27 cellular contexts compared by ENCODE assay signal in the genomic region with DNA sequence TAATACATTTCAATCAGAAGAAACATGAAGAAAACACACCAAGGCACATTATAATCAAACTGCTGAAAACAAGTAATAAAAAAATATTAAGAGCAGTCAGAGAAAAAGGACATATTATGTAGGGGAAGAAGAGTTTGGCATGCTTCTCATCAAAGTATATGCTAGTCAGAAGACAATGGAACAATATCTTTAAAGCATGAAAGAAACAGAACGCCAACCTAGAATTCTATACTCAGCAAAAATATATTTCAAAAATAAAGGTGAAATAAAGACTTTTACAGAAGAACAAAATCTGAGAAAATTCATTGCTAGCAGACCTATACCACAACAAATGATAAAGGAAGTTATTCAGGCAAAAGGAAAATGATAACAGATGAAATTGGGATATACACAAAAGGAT. TPM values are rescaled to one million over a fixed set of nuclear protein-coding genes. Genes with fewer than 3 reads are reported as not detected.
DNase-seq lines count a peak whose midpoint lies in the region; ATAC-seq, FAIRE-seq and TF ChIP-seq lines count a peak whose summit lies in the region.
"Had no signal": no experiment of that assay in that cellular context is flagged by ENCODE, and none has a peak within 500 bp of the region (broad histone marks: within the 10 kb centered on the region; RNA-seq: fewer than 3 reads in every experiment).

No MANE protein-coding gene starts in this region.

- ATAC-seq in HCT116 (no peak), K562 (no peak), upper lobe of left lung (ENCODE audit: low FRiP score in 2 of 2) (no peak)
- ATAC-seq: GM12878 had no signal

- no peak for TF ChIP-seq POLR2A in HCT116 (IDR thresholded peaks at IDR 0.05; ENCODE audit: borderline replicate concordance, extremely low read depth, insufficient read depth, insufficient read length)
- no peak for TF ChIP-seq POLR2A in K562 (conservative IDR thresholded peaks at IDR 0.05)
- TF ChIP-seq POLR2A in upper lobe of left lung (IDR thresholded peaks at IDR 0.05), result no peak

- H4K20me1 ChIP-seq in HCT116 (ENCODE audit: insufficient read depth) (no peaks in the 10 kb centered on the region), K562 (replicated peaks; ENCODE audit: control insufficient read depth, insufficient read depth, low read length) (no peaks in the 10 kb centered on the region)
- H4K20me1 ChIP-seq: BLaER1 had no signal

- POLR2A ChIA-PET in HCT116 (lab: Charles Lee) (no interaction called here), HEK293 (lab: Yijun Ruan, JAX) (no interaction called here), K562 (lab: Yijun Ruan, JAX) (no interaction called here)

- no peaks in the 10 kb centered on the region for H3K79me2 ChIP-seq in HCT116 (ENCODE audit: insufficient read depth, low read length)
- H3K79me2 ChIP-seq in K562 (ENCODE audit: control insufficient read depth, insufficient read depth, low read length), result no peaks in the 10 kb centered on the region

- CTCF ChIA-PET in HCT116 (lab: Charles Lee) (no interaction called here), HEK293 (lab: Yijun Ruan, JAX) (no interaction called here), K562 (lab: Yijun Ruan, JAX; ENCODE audit: low intra/inter-chr PET ratio) (no interaction called here)

- no peaks in the 10 kb centered on the region for H3K9me2 ChIP-seq in HCT116 (ENCODE audit: insufficient read depth)

- H3K4me3 ChIP-seq in HCT116 (replicated peaks in 1 of 2; ENCODE audit: low read depth in 1 of 2, low read length in 2 of 2) (no peak overlapping the region), HEK293 (ENCODE audit: low read depth, low read length) (no peak overlapping the region), K562 (no peak overlapping the region), upper lobe of left lung (no peak overlapping the region)
- H3K4me3 ChIP-seq: BLaER1, GM12878 had no signal

- no peaks in the 10 kb centered on the region for H3K9me1 ChIP-seq in K562 (ENCODE audit: control insufficient read depth, insufficient read depth, low read length)

- TF ChIP-seq CTCF in HCT116 (IDR thresholded peaks at IDR 0.05 in 2 of 3, conservative IDR thresholded peaks at IDR 0.05 in 1 of 3; ENCODE audit: borderline replicate concordance in 1 of 3, insufficient read depth in 1 of 3, low read depth in 2 of 3, low read length in 2 of 3) (no peak), HEK293 (tag by site-specific recombination; IDR thresholded peaks at IDR 0.05) (no peak), K562 (IDR thresholded peaks at IDR 0.05 in 2 of 3, conservative IDR thresholded peaks at IDR 0.05 in 1 of 3; ENCODE audit: insufficient read depth in 2 of 3, low read depth in 1 of 3, low read length in 3 of 3) (no peak), upper lobe of left lung (IDR thresholded peaks at IDR 0.05) (no peak)

- H3K4me1 ChIP-seq in HCT116 (ENCODE audit: control insufficient read depth in 1 of 2, insufficient read depth in 2 of 2, low read length in 2 of 2) (peaks cover 0 to 3% of the 10 kb centered on the region in 2 experiments; a peak in 1 of 4 replicates), HEK293 (ENCODE audit: control insufficient read depth, insufficient read depth, low read length) (no peaks in the 10 kb centered on the region), K562 (replicated peaks in 1 of 2; ENCODE audit: control insufficient read depth in 2 of 2, insufficient read depth in 2 of 2, low read length in 2 of 2) (no peaks in the 10 kb centered on the region), upper lobe of left lung (no peaks in the 10 kb centered on the region)
- H3K4me1 ChIP-seq: BE2C, BLaER1 had no signal

- no peak overlapping the region for H3K9ac ChIP-seq in HCT116 (ENCODE audit: low read length)
- H3K9ac ChIP-seq in K562 (ENCODE audit: insufficient read depth in 1 of 2, low read depth in 2 of 2, low read length in 2 of 2), result no peak overlapping the region
- H3K9ac ChIP-seq: BLaER1 had no signal

- peaks cover 0 to 25% of the 10 kb centered on the region in 2 experiments; a peak in 1 of 4 replicates for H3K9me3 ChIP-seq in HCT116 (ENCODE audit: control insufficient read depth in 1 of 2, insufficient read depth in 1 of 2, low read depth in 1 of 2, low read length in 2 of 2)
- no peaks in the 10 kb centered on the region for H3K9me3 ChIP-seq in HEK293 (ENCODE audit: control insufficient read depth, insufficient read depth, low read depth, low read length)
- no peaks in the 10 kb centered on the region; the same call in none of the 2 replicates for H3K9me3 ChIP-seq in K562 (replicated peaks; ENCODE audit: control insufficient read depth, insufficient read depth, low read depth, low read length)
- H3K9me3 ChIP-seq in upper lobe of left lung, result peaks cover 10 to 29% (median 16%) of the 10 kb centered on the region in 4 donors
- H3K9me3 ChIP-seq: BE2C had no signal

- FAIRE-seq in K562 (lab: Jason Lieb, UNC), result no peak
- FAIRE-seq: A204.1, GM12878, GM12892, GM18507 had no signal

- H3K27ac ChIP-seq in HCT116 (ENCODE audit: low read depth, low read length) (no peak overlapping the region), HEK293 (ENCODE audit: extremely low read depth, low read depth, low read length) (no peak overlapping the region), K562 (ENCODE audit: extremely low read depth, low read depth, low read length) (no peak overlapping the region), upper lobe of left lung (no peak overlapping the region)
- H3K27ac ChIP-seq: BLaER1 had no signal

- no peak overlapping the region for H2AFZ ChIP-seq in HCT116 (ENCODE audit: low read depth, low read length, poor library complexity, severe bottlenecking)
- no peak overlapping the region for H2AFZ ChIP-seq in K562 (ENCODE audit: low read depth, low read length)

- BruUV-seq in HCT116 (replicated peaks; lab: Mats Ljungman, UMichigan) (no TSS peak), K562 (replicated peaks; lab: Mats Ljungman, UMichigan) (no TSS peak)

- TF ChIP-seq RAD21 in HCT116 (IDR thresholded peaks at IDR 0.05; ENCODE audit: low read depth) (no peak), K562 (CRISPR knock-in tag; conservative IDR thresholded peaks at IDR 0.05 in 1 of 2, IDR thresholded peaks at IDR 0.05 in 1 of 2) (no peak)

- DNase-seq in HCT116 (ENCODE audit: low read depth, low spot score) (no peak), K562 (ENCODE audit: extremely low read depth in 1 of 4, low spot score in 3 of 4) (no peak), upper lobe of left lung (no peak)
- no peak for DNase-seq in activated T-cell treated with anti-CD3 and anti-CD28 coated beads, Interleukin-2, amount 50 U/mL, for 48 hours
- DNase-seq: 8988T; ACHN; BE2C; C1 segment of cervical spinal cord; CD4-positive, alpha-beta memory T cell; CD4-positive, CD25-positive, alpha-beta regulatory T cell; CD8-positive, alpha-beta memory T cell; COR-L47; DMS 273 treated with DMSO at 0.1 percent for 48 hours; DMS153; DMS53; DMS79; DND-41; EL; GDM1 had no signal

- TF ChIP-seq EP300 in K562 (IDR thresholded peaks at IDR 0.05; ENCODE audit: low read length) (no peak), upper lobe of left lung (IDR thresholded peaks at IDR 0.05) (no peak)

- no peak overlapping the region for H3K4me2 ChIP-seq in HCT116 (ENCODE audit: low read length)
- no peak overlapping the region for H3K4me2 ChIP-seq in K562 (ENCODE audit: insufficient read depth, low read length)
- H3K4me2 ChIP-seq: BLaER1 had no signal

- intact Hi-C loops in HCT116 (cut with micrococcal nuclease) (no loop called here), K562 (cut with micrococcal nuclease) (no loop called here)

- in situ Hi-C loops in K562 (cut with MboI), result no loop called here

- RAD21 ChIA-PET in HCT116 (lab: Charles Lee; ENCODE audit: low non-redundant PET in 1 of 2, low total read pairs in 2 of 2, uncharacterized antibody in 2 of 2, unreplicated experiment in 2 of 2), result no interaction called here

- no peaks in the 10 kb centered on the region for H3K36me3 ChIP-seq in HCT116 (ENCODE audit: control insufficient read depth in 1 of 2, insufficient read depth in 2 of 2, low read length in 2 of 2)
- H3K36me3 ChIP-seq in HEK293 (ENCODE audit: control insufficient read depth in 2 of 2, insufficient read depth in 1 of 2, low read length in 2 of 2), result no peaks in the 10 kb centered on the region
- no peaks in the 10 kb centered on the region for H3K36me3 ChIP-seq in K562 (ENCODE audit: control insufficient read depth, insufficient read depth, low read length)
- H3K36me3 ChIP-seq in upper lobe of left lung, result no peaks in the 10 kb centered on the region
- H3K36me3 ChIP-seq: BE2C had no signal

- H3K27me3 ChIP-seq in HCT116 (ENCODE audit: insufficient read depth, low read length), result no peaks in the 10 kb centered on the region
- peaks cover 2 to 16% of the 10 kb centered on the region in 2 experiments; a peak in 2 of 5 replicates for H3K27me3 ChIP-seq in K562 (ENCODE audit: control insufficient read depth in 2 of 2, insufficient read depth in 2 of 2, low read length in 2 of 2)
- no peaks in the 10 kb centered on the region for H3K27me3 ChIP-seq in upper lobe of left lung
- H3K27me3 ChIP-seq: BLaER1 had no signal

- WGBS in K562 (ENCODE audit: insufficient coverage, low coverage, missing lambda C conversion rate), result 0% methylated on average over 1 of the region's 1 CpG
- WGBS in upper lobe of left lung, 2 donors, result 88 to 97% methylated on average over 1 of the region's 1 CpG

TF ChIP-seq in HEK293, 187 proteins besides CTCF, POLR2A, EP300 and RAD21 (continues in another document):
- peak; percentile 70 for TF ChIP-seq SETDB1 (IDR thresholded peaks at IDR 0.05; ENCODE audit: insufficient read length, low read length)

TF ChIP-seq in K562, 482 proteins besides CTCF, POLR2A, EP300 and RAD21 (continues in another document):
- TF ChIP-seq DNMT1 (IDR thresholded peaks at IDR 0.05), result no peak

RNA-seq across cellular contexts. Expression of a gene that starts 34.6 kb away (rescaled TPM):
- 41.7 TPM for total RNA-seq in HCT116 (2021; ENCODE audit: unreplicated experiment)
- 49.9 and 53.5 TPM in 2 replicates for polyA plus RNA-seq in HCT116 (2012)
- total RNA-seq in K562 (2011; cell fraction: chromatin; rRNA removed; ENCODE audit: low replicate concordance), result 0.21 TPM in 1 of 2 replicates, not detected in the other
- 0.33 and 0.39 TPM in 2 replicates for total RNA-seq in K562 (2011; cell fraction: nucleolus; rRNA removed)
- not detected in 2 replicates for total RNA-seq in K562 (2011; cell fraction: nucleoplasm; rRNA removed)
- not detected in 2 replicates for total RNA-seq in K562 (2014; rRNA removed)
- total RNA-seq in K562 (2014; rRNA removed; fragmentation: Illumina TruSeq; extraction: Trizol), result not detected in 2 replicates
- not detected in 2 replicates for total RNA-seq in K562 (2015; rRNA removed; fragmentation: Illumina TruSeq; extraction: Trizol)
- 0.13 TPM in 1 of 2 replicates, not detected in the other for total RNA-seq in K562 (2021)
- 0.39 TPM in 1 of 2 replicates, not detected in the other for polyA plus RNA-seq in K562 (2011; rRNA removed)
- polyA plus RNA-seq in K562 (2011; cell fraction: cytosol; rRNA removed), result 0.01 and 0.10 TPM in 2 replicates
- polyA plus RNA-seq in K562 (2011; cell fraction: nucleus; rRNA removed), result 0.16 and 0.38 TPM in 2 replicates
- 0.04 TPM in 1 of 2 replicates, not detected in the other for polyA plus RNA-seq in K562 (2012)
- 0.22 TPM in 1 of 2 replicates, not detected in the other for polyA plus RNA-seq in K562 (2014; fragmentation: Illumina TruSeq; extraction: Trizol)
- polyA plus RNA-seq in K562 (2014; fragmentation: Nextera tagmentation; extraction: Ambion mirVana), result not detected
- not detected in 2 replicates for polyA plus RNA-seq in K562 (2014; rRNA removed)
- polyA minus RNA-seq in K562 (2011; rRNA and poly(A)+ RNA removed), result 0.12 TPM in 1 of 2 replicates, not detected in the other
- polyA minus RNA-seq in K562 (2011; cell fraction: cytosol; rRNA and poly(A)+ RNA removed), result not detected in 2 replicates
- polyA minus RNA-seq in K562 (2011; cell fraction: nucleus; rRNA and poly(A)+ RNA removed), result 0.11 and 0.27 TPM in 2 replicates
- total RNA-seq in upper lobe of left lung, result 10 to 100 TPM in 2 of 6 donors, 1 to 10 TPM in 4; 4.8 to 13.2 (median 7.2) TPM
- total RNA-seq: CD4-positive, alpha-beta memory T cell; CD4-positive, CD25-positive, alpha-beta regulatory T cell; CD8-positive, alpha-beta memory T cell; G401 had no signal
- polyA plus RNA-seq: CD14-positive monocyte; CD4-positive, alpha-beta memory T cell; CD4-positive, CD25-positive, alpha-beta regulatory T cell; CD8-positive, alpha-beta memory T cell had no signal

Comparison
In these comparisons a context has a peak if more than half of its experiments do, and no peak if none do; other contexts are left out.
1. RNA of a gene that starts 34.6 kb away (total RNA-seq): 41.7 TPM in HCT116 (single experiment) and 4.8 to 13.2 TPM in upper lobe of left lung; 0.13 to 0.39 TPM in K562; every median in the first group is over 4 times any median in the second.